In the genomic region with DNA sequence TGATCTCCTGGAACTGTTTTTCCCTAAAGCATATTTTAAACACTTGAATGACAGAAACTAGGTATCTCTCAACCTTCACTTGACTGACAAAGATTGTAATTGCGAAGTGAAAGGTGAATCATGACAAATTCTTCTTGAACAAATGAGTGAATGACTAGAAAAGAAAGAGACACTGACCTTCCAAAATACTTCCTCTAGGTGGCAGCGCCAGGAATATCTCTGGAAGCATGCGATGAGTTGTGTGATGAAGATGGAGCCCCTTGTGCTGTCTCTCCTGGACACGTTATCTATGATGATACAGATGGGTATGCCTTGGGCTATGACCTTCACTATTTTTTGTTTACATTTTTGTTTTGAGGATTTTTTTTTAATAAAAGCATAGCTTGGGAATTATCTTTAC, we compare ENCODE assay signal across 1 cellular context.
TF ChIP-seq lines count a peak whose summit lies in the region.

No MANE protein-coding gene starts in this region.

TF ChIP-seq in SK-N-SH, 30 proteins besides CTCF, POLR2A, EP300 and RAD21 (continued from another document):
- TF ChIP-seq REST (IDR thresholded peaks at IDR 0.05; ENCODE audit: low read depth, low read length) (no peak), YY1 (IDR thresholded peaks at IDR 0.05; ENCODE audit: low read depth) (no peak)
TF ChIP-seq in SK-N-SH: peak in this region for 0.
